ENCODE assay signal across 1 cellular context in the genomic region with DNA sequence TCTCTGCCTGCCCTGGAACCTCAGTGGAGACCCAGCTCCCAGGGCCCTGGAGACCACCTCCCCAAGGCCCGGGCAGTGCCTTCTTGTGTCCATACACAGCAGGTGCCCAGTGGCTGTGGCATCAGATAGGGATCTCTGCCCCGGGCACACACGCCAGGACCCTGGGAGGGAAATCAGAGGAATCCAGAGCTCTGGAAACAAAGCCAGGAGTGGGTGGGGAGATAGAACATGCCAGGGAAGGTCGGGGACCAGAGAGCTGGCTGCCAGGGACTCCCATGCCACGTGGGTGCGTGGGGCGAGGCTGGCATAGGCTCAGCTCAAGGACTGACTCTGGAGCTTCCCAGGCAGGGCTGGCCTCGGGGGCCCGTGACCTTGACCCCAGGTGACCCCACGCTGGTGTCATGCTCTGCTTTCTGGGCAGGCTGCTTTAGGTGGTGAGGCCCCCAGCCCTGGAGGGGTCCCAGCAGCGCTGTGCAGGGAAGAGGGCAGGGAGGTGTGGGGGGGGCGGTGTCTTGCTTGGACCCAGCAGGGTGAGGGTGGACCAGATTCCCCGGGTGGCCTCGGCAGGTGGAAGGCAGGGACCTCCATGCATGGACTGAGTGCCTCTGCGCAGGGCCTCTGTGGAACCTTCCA.
TF ChIP-seq lines count a peak whose summit lies in the region.

No MANE protein-coding gene starts in this region.

TF ChIP-seq in K562, 482 proteins besides CTCF, POLR2A, EP300 and RAD21:
- TF ChIP-seq BCL6 (CRISPR knock-in tag; IDR thresholded peaks at IDR 0.05): no peak
- TF ChIP-seq, protein P1, sequence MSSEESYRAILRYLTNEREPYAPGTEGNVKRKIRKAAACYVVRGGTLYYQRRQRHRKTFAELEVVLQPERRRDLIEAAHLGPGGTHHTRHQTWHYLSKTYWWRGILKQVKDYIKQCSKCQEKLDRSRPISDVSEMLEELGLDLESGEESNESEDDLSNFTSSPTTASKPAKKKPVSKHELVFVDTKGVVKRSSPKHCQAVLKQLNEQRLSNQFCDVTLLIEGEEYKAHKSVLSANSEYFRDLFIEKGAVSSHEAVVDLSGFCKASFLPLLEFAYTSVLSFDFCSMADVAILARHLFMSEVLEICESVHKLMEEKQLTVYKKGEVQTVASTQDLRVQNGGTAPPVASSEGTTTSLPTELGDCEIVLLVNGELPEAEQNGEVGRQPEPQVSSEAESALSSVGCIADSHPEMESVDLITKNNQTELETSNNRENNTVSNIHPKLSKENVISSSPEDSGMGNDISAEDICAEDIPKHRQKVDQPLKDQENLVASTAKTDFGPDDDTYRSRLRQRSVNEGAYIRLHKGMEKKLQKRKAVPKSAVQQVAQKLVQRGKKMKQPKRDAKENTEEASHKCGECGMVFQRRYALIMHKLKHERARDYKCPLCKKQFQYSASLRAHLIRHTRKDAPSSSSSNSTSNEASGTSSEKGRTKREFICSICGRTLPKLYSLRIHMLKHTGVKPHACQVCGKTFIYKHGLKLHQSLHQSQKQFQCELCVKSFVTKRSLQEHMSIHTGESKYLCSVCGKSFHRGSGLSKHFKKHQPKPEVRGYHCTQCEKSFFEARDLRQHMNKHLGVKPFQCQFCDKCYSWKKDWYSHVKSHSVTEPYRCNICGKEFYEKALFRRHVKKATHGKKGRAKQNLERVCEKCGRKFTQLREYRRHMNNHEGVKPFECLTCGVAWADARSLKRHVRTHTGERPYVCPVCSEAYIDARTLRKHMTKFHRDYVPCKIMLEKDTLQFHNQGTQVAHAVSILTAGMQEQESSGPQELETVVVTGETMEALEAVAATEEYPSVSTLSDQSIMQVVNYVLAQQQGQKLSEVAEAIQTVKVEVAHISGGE (CRISPR knock-in tag; IDR thresholded peaks at IDR 0.05): no peak
- TF ChIP-seq ZC3H11A (IDR thresholded peaks at IDR 0.05; ENCODE audit: low read depth, low read length): no peak
- TF ChIP-seq, protein P2, sequence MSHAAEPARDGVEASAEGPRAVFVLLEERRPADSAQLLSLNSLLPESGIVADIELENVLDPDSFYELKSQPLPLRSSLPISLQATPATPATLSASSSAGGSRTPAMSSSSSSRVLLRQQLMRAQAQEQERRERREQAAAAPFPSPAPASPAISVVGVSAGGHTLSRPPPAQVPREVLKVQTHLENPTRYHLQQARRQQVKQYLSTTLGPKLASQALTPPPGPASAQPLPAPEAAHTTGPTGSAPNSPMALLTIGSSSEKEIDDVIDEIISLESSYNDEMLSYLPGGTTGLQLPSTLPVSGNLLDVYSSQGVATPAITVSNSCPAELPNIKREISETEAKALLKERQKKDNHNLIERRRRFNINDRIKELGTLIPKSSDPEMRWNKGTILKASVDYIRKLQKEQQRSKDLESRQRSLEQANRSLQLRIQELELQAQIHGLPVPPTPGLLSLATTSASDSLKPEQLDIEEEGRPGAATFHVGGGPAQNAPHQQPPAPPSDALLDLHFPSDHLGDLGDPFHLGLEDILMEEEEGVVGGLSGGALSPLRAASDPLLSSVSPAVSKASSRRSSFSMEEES (CRISPR knock-in tag; IDR thresholded peaks at IDR 0.05): no peak
- TF ChIP-seq, protein P3, sequence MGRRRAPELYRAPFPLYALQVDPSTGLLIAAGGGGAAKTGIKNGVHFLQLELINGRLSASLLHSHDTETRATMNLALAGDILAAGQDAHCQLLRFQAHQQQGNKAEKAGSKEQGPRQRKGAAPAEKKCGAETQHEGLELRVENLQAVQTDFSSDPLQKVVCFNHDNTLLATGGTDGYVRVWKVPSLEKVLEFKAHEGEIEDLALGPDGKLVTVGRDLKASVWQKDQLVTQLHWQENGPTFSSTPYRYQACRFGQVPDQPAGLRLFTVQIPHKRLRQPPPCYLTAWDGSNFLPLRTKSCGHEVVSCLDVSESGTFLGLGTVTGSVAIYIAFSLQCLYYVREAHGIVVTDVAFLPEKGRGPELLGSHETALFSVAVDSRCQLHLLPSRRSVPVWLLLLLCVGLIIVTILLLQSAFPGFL (CRISPR knock-in tag; IDR thresholded peaks at IDR 0.05): no peak
- TF ChIP-seq NONO (IDR thresholded peaks at IDR 0.05; ENCODE audit: low read depth in 2 of 2, low read length in 1 of 2): no peak
- TF ChIP-seq, protein P4, sequence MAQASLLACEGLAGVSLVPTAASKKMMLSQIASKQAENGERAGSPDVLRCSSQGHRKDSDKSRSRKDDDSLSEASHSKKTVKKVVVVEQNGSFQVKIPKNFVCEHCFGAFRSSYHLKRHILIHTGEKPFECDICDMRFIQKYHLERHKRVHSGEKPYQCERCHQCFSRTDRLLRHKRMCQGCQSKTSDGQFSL (CRISPR knock-in tag; IDR thresholded peaks at IDR 0.05): peak; percentile 65; the same call in 1 of the 2 replicates
- TF ChIP-seq, protein P4 (tag; IDR thresholded peaks at IDR 0.05): no peak
- no peak for TF ChIP-seq ZNF780A (CRISPR knock-in tag; IDR thresholded peaks at IDR 0.05)
- TF ChIP-seq SMC3 (conservative IDR thresholded peaks at IDR 0.05; ENCODE audit: insufficient read depth, low read depth, low read length): no peak
- TF ChIP-seq, protein P5, sequence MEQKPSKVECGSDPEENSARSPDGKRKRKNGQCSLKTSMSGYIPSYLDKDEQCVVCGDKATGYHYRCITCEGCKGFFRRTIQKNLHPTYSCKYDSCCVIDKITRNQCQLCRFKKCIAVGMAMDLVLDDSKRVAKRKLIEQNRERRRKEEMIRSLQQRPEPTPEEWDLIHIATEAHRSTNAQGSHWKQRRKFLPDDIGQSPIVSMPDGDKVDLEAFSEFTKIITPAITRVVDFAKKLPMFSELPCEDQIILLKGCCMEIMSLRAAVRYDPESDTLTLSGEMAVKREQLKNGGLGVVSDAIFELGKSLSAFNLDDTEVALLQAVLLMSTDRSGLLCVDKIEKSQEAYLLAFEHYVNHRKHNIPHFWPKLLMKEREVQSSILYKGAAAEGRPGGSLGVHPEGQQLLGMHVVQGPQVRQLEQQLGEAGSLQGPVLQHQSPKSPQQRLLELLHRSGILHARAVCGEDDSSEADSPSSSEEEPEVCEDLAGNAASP (IDR thresholded peaks at IDR 0.05): no peak
- TF ChIP-seq ARID1B (IDR thresholded peaks at IDR 0.05): no peak
- TF ChIP-seq ESRRA (IDR thresholded peaks at IDR 0.05; ENCODE audit: borderline replicate concordance, low read depth): peak; percentile 89
- TF ChIP-seq ZFX (CRISPR knock-in tag; IDR thresholded peaks at IDR 0.05): 0 out of 2 replicates have a peak, but pooled peaks have one; percentile 20
- TF ChIP-seq, protein P6, sequence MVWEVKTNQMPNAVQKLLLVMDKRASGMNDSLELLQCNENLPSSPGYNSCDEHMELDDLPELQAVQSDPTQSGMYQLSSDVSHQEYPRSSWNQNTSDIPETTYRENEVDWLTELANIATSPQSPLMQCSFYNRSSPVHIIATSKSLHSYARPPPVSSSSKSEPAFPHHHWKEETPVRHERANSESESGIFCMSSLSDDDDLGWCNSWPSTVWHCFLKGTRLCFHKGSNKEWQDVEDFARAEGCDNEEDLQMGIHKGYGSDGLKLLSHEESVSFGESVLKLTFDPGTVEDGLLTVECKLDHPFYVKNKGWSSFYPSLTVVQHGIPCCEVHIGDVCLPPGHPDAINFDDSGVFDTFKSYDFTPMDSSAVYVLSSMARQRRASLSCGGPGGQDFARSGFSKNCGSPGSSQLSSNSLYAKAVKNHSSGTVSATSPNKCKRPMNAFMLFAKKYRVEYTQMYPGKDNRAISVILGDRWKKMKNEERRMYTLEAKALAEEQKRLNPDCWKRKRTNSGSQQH (CRISPR knock-in tag; IDR thresholded peaks at IDR 0.05): no peak
